ENCODE assay signal across 8 cellular contexts in genomic region chr19:52943134-52943883, GRCh38. TPM values are rescaled to one million over a fixed set of nuclear protein-coding genes. Genes with fewer than 3 reads are reported as not detected.
DNase-seq lines count a peak whose midpoint lies in the region; ATAC-seq, FAIRE-seq and TF ChIP-seq lines count a peak whose summit lies in the region.

No MANE protein-coding gene starts in this region.

- H3K9ac ChIP-seq in astrocyte (ENCODE audit: low read length): peak overlapping the region; percentile 66

- H3K4me1 Mint-ChIP-seq in activated CD8-positive, alpha-beta memory T cell treated with anti-CD3 and anti-CD28 coated beads, Interleukin-2, amount 10 ng/mL, durations not matched to agents 7 days and 5 days: peaks cover 27% of the 10 kb centered on the region
- H3K4me1 Mint-ChIP-seq in astrocyte (ENCODE audit: low read depth, unreplicated experiment): peaks cover 11% of the 10 kb centered on the region

- no peak overlapping the region for H3K27ac Mint-ChIP-seq in activated CD8-positive, alpha-beta memory T cell treated with anti-CD3 and anti-CD28 coated beads, Interleukin-2, amount 10 ng/mL, durations not matched to agents 7 days and 5 days
- H3K27ac Mint-ChIP-seq in astrocyte (ENCODE audit: unreplicated experiment): peak overlapping the region; percentile 83

- intact Hi-C loops in lower leg skin (cut with DNase I; ENCODE audit: low total_unique reads) (no loop called here), posterior vena cava (cut with DNase I) (no loop called here)

- H3K9me3 ChIP-seq in astrocyte (ENCODE audit: insufficient read depth, low read depth, low read length) (peaks cover 11% of the 10 kb centered on the region), thymus (ENCODE audit: control insufficient read depth) (peaks cover 4% of the 10 kb centered on the region)

- H3K4me3 ChIP-seq in astrocyte (ENCODE audit: insufficient read depth, low read depth, low read length): peak overlapping the region; percentile 79
- H3K4me3 ChIP-seq in lower leg skin (ENCODE audit: low read depth, poor library complexity, severe bottlenecking): peak overlapping the region; percentile 33
- H3K4me3 ChIP-seq in thymus (ENCODE audit: low read length): peak overlapping the region; percentile 61

- FAIRE-seq in astrocyte (lab: Jason Lieb, UNC): no peak

- H3K9me3 Mint-ChIP-seq in activated CD8-positive, alpha-beta memory T cell treated with anti-CD3 and anti-CD28 coated beads, Interleukin-2, amount 10 ng/mL, durations not matched to agents 7 days and 5 days (ENCODE audit: low read depth): peaks cover 16% of the 10 kb centered on the region
- peaks cover 22% of the 10 kb centered on the region for H3K9me3 Mint-ChIP-seq in astrocyte (ENCODE audit: unreplicated experiment)

- H2AFZ ChIP-seq in astrocyte (ENCODE audit: low read depth, low read length): peak overlapping the region; percentile 85

- no peaks in the 10 kb centered on the region for H4K20me1 ChIP-seq in astrocyte (ENCODE audit: insufficient read depth, low read length)

- H3K27me3 Mint-ChIP-seq in activated CD8-positive, alpha-beta memory T cell treated with anti-CD3 and anti-CD28 coated beads, Interleukin-2, amount 10 ng/mL, durations not matched to agents 7 days and 5 days: no peaks in the 10 kb centered on the region
- H3K27me3 Mint-ChIP-seq in astrocyte (ENCODE audit: low read depth, unreplicated experiment): no peaks in the 10 kb centered on the region

- H3K4me2 ChIP-seq in astrocyte (ENCODE audit: low read length): peak overlapping the region; percentile 91

- no peak for TF ChIP-seq POLR2A in lower leg skin (IDR thresholded peaks at IDR 0.05)

- 64 to 66% methylated on average over 29 of the region's 29 CpGs for WGBS in lower leg skin, 2 donors
- WGBS in thymus: 64% methylated on average over 29 of the region's 29 CpGs

- no peak for ATAC-seq in activated CD8-positive, alpha-beta memory T cell treated with anti-CD3 and anti-CD28 coated beads, Interleukin-2, amount 10 ng/mL, durations not matched to agents 7 days and 5 days
- no peak for ATAC-seq in HG03378 (IDR thresholded peaks at IDR 0.05; ENCODE audit: unreplicated experiment)

- no peak for DNase-seq in activated CD8-positive, alpha-beta memory T cell treated with anti-CD3 and anti-CD28 coated beads, Interleukin-2, amount 10 ng/mL, durations not matched to agents 7 days and 5 days
- no peak for DNase-seq in activated CD8-positive, alpha-beta memory T cell treated with anti-CD3 and anti-CD28 coated beads for 24 hours
- no peak for DNase-seq in astrocyte (ENCODE audit: low read depth)
- peak in 1 of 2 donors; percentile 78 for DNase-seq in lower leg skin (ENCODE audit: low spot score in 2 of 2)
- no peak for DNase-seq in NCI-H2171 (lab: John Stamatoyannopoulos, UW)
- DNase-seq in posterior vena cava (ENCODE audit: low spot score): no peak

- no peaks in the 10 kb centered on the region for H3K79me2 ChIP-seq in astrocyte (ENCODE audit: insufficient read depth, low read length)

- H3K27ac ChIP-seq in astrocyte (ENCODE audit: low read depth, low read length) (no peak overlapping the region), thymus (ENCODE audit: low read depth) (peak overlapping the region; percentile 77)

- peaks cover 28% of the 10 kb centered on the region for H3K36me3 Mint-ChIP-seq in activated CD8-positive, alpha-beta memory T cell treated with anti-CD3 and anti-CD28 coated beads, Interleukin-2, amount 10 ng/mL, durations not matched to agents 7 days and 5 days
- H3K36me3 Mint-ChIP-seq in astrocyte (ENCODE audit: low read depth, unreplicated experiment): peaks cover 14% of the 10 kb centered on the region

- H3K4me1 ChIP-seq in astrocyte (ENCODE audit: insufficient read depth, low read length): no peaks in the 10 kb centered on the region
- H3K4me1 ChIP-seq in thymus (ENCODE audit: control insufficient read depth, insufficient read depth, low read length): peaks cover 2% of the 10 kb centered on the region

- no peak for TF ChIP-seq CTCF in astrocyte (IDR thresholded peaks at IDR 0.05; ENCODE audit: insufficient read depth, low read depth, low read length)
- no peak for TF ChIP-seq CTCF in lower leg skin (IDR thresholded peaks at IDR 0.05)

- H3K36me3 ChIP-seq in astrocyte (ENCODE audit: insufficient read depth, low read length) (no peaks in the 10 kb centered on the region), thymus (ENCODE audit: control insufficient read depth, insufficient read depth) (no peaks in the 10 kb centered on the region)

- CTCF ChIA-PET in activated CD8-positive, alpha-beta memory T cell treated with anti-CD3 and anti-CD28 coated beads, Interleukin-2, amount 10 ng/mL, durations not matched to agents 7 days and 5 days (lab: Charles Lee): interaction anchor here (0.7 to 1.5 kb wide), 2 partner anchors 19 to 40 kb away, joined by 3 read pairs; no protein-coding TSS in a partner anchor

- peak overlapping the region; percentile 96 for H3K4me3 Mint-ChIP-seq in activated CD8-positive, alpha-beta memory T cell treated with anti-CD3 and anti-CD28 coated beads, Interleukin-2, amount 10 ng/mL, durations not matched to agents 7 days and 5 days
- peak overlapping the region; percentile 94 for H3K4me3 Mint-ChIP-seq in astrocyte (ENCODE audit: unreplicated experiment)

- H3K27me3 ChIP-seq in astrocyte (ENCODE audit: insufficient read depth, low read length) (no peaks in the 10 kb centered on the region), thymus (ENCODE audit: control insufficient read depth, insufficient read depth) (no peaks in the 10 kb centered on the region)

RNA-seq across cellular contexts. Expression of gene ZNF816, which starts 19.4 kb away (rescaled TPM):
- total RNA-seq in activated CD8-positive, alpha-beta memory T cell treated with anti-CD3 and anti-CD28 coated beads, Interleukin-2, amount 10 ng/mL, durations not matched to agents 7 days and 5 days: 10 to 100 TPM in 1 of 2 experiments, 1 to 10 TPM in 1; 9.8 to 13.3 TPM
- 10.3 and 12.2 TPM in 2 replicates for total RNA-seq in astrocyte
- total RNA-seq in lower leg skin: 10 to 100 TPM in 1 of 4 donors, 1 to 10 TPM in 3; 3.2 to 17.8 (median 5.5) TPM
- polyA plus RNA-seq in thymus: 8.4 TPM
- 1 to 10 TPM; 6.4 to 9.7 TPM for total RNA-seq in posterior vena cava

RNA-seq across cellular contexts. Expression of gene ZNF888, which starts 20.1 kb away (rescaled TPM):
- 1 to 10 TPM; 4.6 to 6.7 TPM for total RNA-seq in activated CD8-positive, alpha-beta memory T cell treated with anti-CD3 and anti-CD28 coated beads, Interleukin-2, amount 10 ng/mL, durations not matched to agents 7 days and 5 days
- total RNA-seq in astrocyte (7.7 and 7.9 TPM in 2 replicates), lower leg skin (1 to 10 TPM; 1.6 to 3.7 (median 3.2) TPM), posterior vena cava (1 to 10 TPM; 2.6 to 3.2 TPM)
- 6.1 TPM for polyA plus RNA-seq in thymus

RNA-seq across cellular contexts. Expression of gene ZNF320, which starts 45.9 kb away (rescaled TPM):
- 10 to 100 TPM in 1 of 2 experiments, 1 to 10 TPM in 1; 8.8 to 10.9 TPM for total RNA-seq in activated CD8-positive, alpha-beta memory T cell treated with anti-CD3 and anti-CD28 coated beads, Interleukin-2, amount 10 ng/mL, durations not matched to agents 7 days and 5 days
- total RNA-seq in astrocyte: 28.0 and 31.6 TPM in 2 replicates
- 10 to 100 TPM in 3 of 4 donors, 1 to 10 TPM in 1; 1.2 to 15.3 (median 12.4) TPM for total RNA-seq in lower leg skin
- polyA plus RNA-seq in thymus: 9.7 TPM
- total RNA-seq in posterior vena cava: 1 to 10 TPM; 7.5 to 8.2 TPM
